ENCODE assay signal across 13 cellular contexts in genomic region chr1:155485945-155486344, GRCh38.
DNase-seq lines count a peak whose midpoint lies in the region; ATAC-seq, FAIRE-seq and TF ChIP-seq lines count a peak whose summit lies in the region.
"Had no signal": no experiment of that assay in that cellular context is flagged by ENCODE, and none has a peak within 500 bp of the region (broad histone marks: within the 10 kb centered on the region; RNA-seq: fewer than 3 reads in every experiment).

No MANE protein-coding gene starts in this region.

- no peak overlapping the region for H3K4me2 ChIP-seq in GM12878 (ENCODE audit: control insufficient read depth, insufficient read depth)

- no peaks in the 10 kb centered on the region for H4K20me1 ChIP-seq in GM12878 (ENCODE audit: control insufficient read depth, insufficient read depth)

- BruUV-seq in GM12878 (replicated peaks; lab: Mats Ljungman, UMichigan) = no TSS peak

- CTCF ChIA-PET in GM12878 (lab: Yijun Ruan, JAX) = no interaction called here

- intact Hi-C loops in GM12878 (cut with micrococcal nuclease; ENCODE audit: unreplicated experiment) (no loop called here), sciatic nerve (cut with DNase I) (no loop called here)

- SMC1A ChIA-PET in GM12878 (lab: Charles Lee; ENCODE audit: uncharacterized antibody, unreplicated experiment) = no interaction called here

- no peaks in the 10 kb centered on the region for H3K27me3 ChIP-seq in GM12878 (replicated peaks in 1 of 2; ENCODE audit: control insufficient read depth in 2 of 2, insufficient read depth in 2 of 2, low read length in 1 of 2)
- H3K27me3 ChIP-seq: SJSA1 had no signal

- ATAC-seq in GM12878 (peak; percentile 77), sciatic nerve (peak; percentile 32)
- ATAC-seq in activated CD4-positive, CD25-positive, alpha-beta regulatory T cell treated with anti-CD3 and anti-CD28 coated beads, Interleukin-2, amount 50 U/mL, for 24 hours = no peak

- no peak for TF ChIP-seq POLR2A in GM12878 (IDR thresholded peaks at IDR 0.05; ENCODE audit: low read depth, low read length)

- no peak overlapping the region for H2AFZ ChIP-seq in GM12878 (ENCODE audit: control insufficient read depth, low read depth, low read length)

- no peak for TF ChIP-seq RAD21 in GM12878 (IDR thresholded peaks at IDR 0.05; ENCODE audit: insufficient read depth, low read depth, low read length)

- TF ChIP-seq EP300 in GM12878 (IDR thresholded peaks at IDR 0.05; ENCODE audit: borderline replicate concordance in 1 of 2, control insufficient read depth in 1 of 2, low read depth in 2 of 2, low read length in 2 of 2) = no peak

- in situ Hi-C loops in GM12878 (cut with MboI) = no loop called here

- peaks cover 0 to 2% of the 10 kb centered on the region in 2 experiments for H3K36me3 ChIP-seq in GM12878 (ENCODE audit: control insufficient read depth in 2 of 2, insufficient read depth in 2 of 2, low read length in 1 of 2)

- H3K9ac ChIP-seq in GM12878 (ENCODE audit: control insufficient read depth, insufficient read depth, low read length) = no peak overlapping the region

- peaks cover 8% of the 10 kb centered on the region for H3K4me1 Mint-ChIP-seq in T-helper 2 cell treated with Interferon-gamma antibody and Interleukin-4, amounts not matched to agents 5 μg/mL and 100 μg/mL, for 36 hours (ENCODE audit: low read depth)

- H3K27ac Mint-ChIP-seq in T-helper 2 cell treated with Interferon-gamma antibody and Interleukin-4, amounts not matched to agents 5 μg/mL and 100 μg/mL, for 36 hours = peak overlapping the region; percentile 55

- no peaks in the 10 kb centered on the region for H3K9me3 ChIP-seq in GM12878 (replicated peaks; ENCODE audit: control insufficient read depth, insufficient read depth, low read length)
- H3K9me3 ChIP-seq: SJSA1 had no signal

- H3K4me3 ChIP-seq in GM12878 = no peak overlapping the region
- H3K4me3 ChIP-seq: lung, SJSA1 had no signal

- POLR2A ChIA-PET in GM12878 (lab: Charles Lee) = no interaction called here

- DNase-seq in T-helper 2 cell treated with Interferon-gamma antibody and Interleukin-4, amounts not matched to agents 5 μg/mL and 100 μg/mL, for 36 hours (ENCODE audit: low spot score) = no peak
- DNase-seq in T-helper 2 cell (no peak), NAMALWA (ENCODE audit: low spot score) (peak; percentile 34), GM12878 (ENCODE audit: low read depth, low spot score) (peak; percentile 25), sciatic nerve (ENCODE audit: low spot score) (no peak), NCI-H524 (lab: John Stamatoyannopoulos, UW) (no peak)
- DNase-seq in activated CD8-positive, alpha-beta memory T cell treated with anti-CD3 and anti-CD28 coated beads for 24 hours = no peak
- DNase-seq: Calu3, NCI-H1417 treated with DMSO at 0.1 percent for 48 hours, NCI-H524 treated with DMSO at 0.1 percent for 48 hours had no signal

- H3K36me3 Mint-ChIP-seq in T-helper 2 cell treated with Interferon-gamma antibody and Interleukin-4, amounts not matched to agents 5 μg/mL and 100 μg/mL, for 36 hours (ENCODE audit: low read depth) = peaks cover 26% of the 10 kb centered on the region

- peak; percentile 70 for FAIRE-seq in GM12878 (lab: Jason Lieb, UNC)

- peaks cover 25% of the 10 kb centered on the region for H3K79me2 ChIP-seq in GM12878 (ENCODE audit: control insufficient read depth, insufficient read depth, low read length)

- no peaks in the 10 kb centered on the region for H3K4me1 ChIP-seq in GM12878 (ENCODE audit: control insufficient read depth, insufficient read depth, low read length)
- H3K4me1 ChIP-seq: SJSA1 had no signal

- no peak overlapping the region; the same call in 1 of the 2 replicates for H3K27ac ChIP-seq in GM12878 (ENCODE audit: control insufficient read depth, insufficient read depth)
- H3K27ac ChIP-seq: SJSA1 had no signal

- H3K27me3 Mint-ChIP-seq in T-helper 2 cell treated with Interferon-gamma antibody and Interleukin-4, amounts not matched to agents 5 μg/mL and 100 μg/mL, for 36 hours (ENCODE audit: low read depth) = no peaks in the 10 kb centered on the region

- H3K4me3 Mint-ChIP-seq in T-helper 2 cell treated with Interferon-gamma antibody and Interleukin-4, amounts not matched to agents 5 μg/mL and 100 μg/mL, for 36 hours = no peak overlapping the region

- no peaks in the 10 kb centered on the region for H3K9me3 Mint-ChIP-seq in T-helper 2 cell treated with Interferon-gamma antibody and Interleukin-4, amounts not matched to agents 5 μg/mL and 100 μg/mL, for 36 hours

- TF ChIP-seq CTCF in GM12878 (IDR thresholded peaks at IDR 0.05 in 2 of 3, conservative IDR thresholded peaks at IDR 0.05 in 1 of 3; ENCODE audit: control insufficient read depth in 2 of 3, extremely low read depth in 1 of 3, insufficient read depth in 1 of 3, low read depth in 3 of 3, low read length in 3 of 3) = no peak

- RAD21 ChIA-PET in GM12878 (lab: Charles Lee; ENCODE audit: unreplicated experiment) = no interaction called here

TF ChIP-seq in GM12878, 131 proteins besides CTCF, POLR2A, EP300 and RAD21:
- peak; percentile 70 for TF ChIP-seq PKNOX1 (IDR thresholded peaks at IDR 0.05)
- TF ChIP-seq NR2C2 (IDR thresholded peaks at IDR 0.05; ENCODE audit: borderline replicate concordance, control insufficient read depth, insufficient read length, low read depth) = no peak
- TF ChIP-seq IKZF2 (IDR thresholded peaks at IDR 0.05) = peak; percentile 23 to 34; a peak in 2 of 4 replicates
- 0 out of 2 replicates have a peak, but pooled peaks have one; percentile 27 for TF ChIP-seq DPF2 (IDR thresholded peaks at IDR 0.05)

Comparison
In these comparisons a context has a peak if more than half of its experiments do, and no peak if none do; other contexts are left out.
1. DNase-seq: peak in NAMALWA (single experiment) and GM12878 (single experiment); none in T-helper 2 cell treated with Interferon-gamma antibody and Interleukin-4, amounts not matched to agents 5 μg/mL and 100 μg/mL, for 36 hours (single experiment), T-helper 2 cell (0 of 5), sciatic nerve (single experiment), activated CD8-positive, alpha-beta memory T cell treated with anti-CD3 and anti-CD28 coated beads for 24 hours (single experiment) and NCI-H524 (0 of 2).
2. ATAC-seq: peak in GM12878 (single experiment) and sciatic nerve (single experiment); none in activated CD4-positive, CD25-positive, alpha-beta regulatory T cell treated with anti-CD3 and anti-CD28 coated beads, Interleukin-2, amount 50 U/mL, for 24 hours (0 of 2).